In genomic region chr4:89837385-89837995, GRCh38 we compare ENCODE assay signal across 8 cellular contexts. TPM values are rescaled to one million over a fixed set of nuclear protein-coding genes. Genes with fewer than 3 reads are reported as not detected.
DNase-seq lines count a peak whose midpoint lies in the region; ATAC-seq and TF ChIP-seq lines count a peak whose summit lies in the region.

No MANE protein-coding gene starts in this region.

- no peak for TF ChIP-seq CTCF in fibroblast of the aortic adventitia (IDR thresholded peaks at IDR 0.05; ENCODE audit: insufficient read depth, low read length)
- TF ChIP-seq CTCF in natural killer cell (IDR thresholded peaks at IDR 0.05): no peak

- H3K9me3 Mint-ChIP-seq in activated T-cell treated with anti-CD3 and anti-CD28 coated beads, Interleukin-2, amount 50 U/mL, for 72 hours: no peaks in the 10 kb centered on the region
- H3K9me3 Mint-ChIP-seq in natural killer cell: no peaks in the 10 kb centered on the region

- H3K4me3 ChIP-seq in fibroblast of the aortic adventitia (ENCODE audit: low read depth, low read length): peak overlapping the region; percentile 45

- H3K4me1 Mint-ChIP-seq in activated T-cell treated with anti-CD3 and anti-CD28 coated beads, Interleukin-2, amount 50 U/mL, for 72 hours (ENCODE audit: low read depth): peaks cover 25% of the 10 kb centered on the region
- H3K4me1 Mint-ChIP-seq in natural killer cell: peaks cover 24 to 25% of the 10 kb centered on the region in 2 donors

- no peak overlapping the region for H3K27ac Mint-ChIP-seq in activated T-cell treated with anti-CD3 and anti-CD28 coated beads, Interleukin-2, amount 50 U/mL, for 72 hours
- peak overlapping the region in 1 of 2 donors; percentile 31 for H3K27ac Mint-ChIP-seq in natural killer cell

- DNase-seq in activated naive CD4-positive, alpha-beta T cell treated with Interleukin-2 at 50 U/mL for 16 hours: peak; percentile 14
- no peak for DNase-seq in activated naive CD4-positive, alpha-beta T cell (lab: John Stamatoyannopoulos, UW)
- DNase-seq in NCI-H1092 (lab: John Stamatoyannopoulos, UW) (peak; percentile 34), fibroblast of the aortic adventitia (ENCODE audit: low read depth) (no peak), natural killer cell (peak; percentile 18), SW480 (ENCODE audit: low spot score) (no peak)
- DNase-seq in activated T-cell treated with anti-CD3 and anti-CD28 coated beads, Interleukin-2, amount 50 U/mL, for 72 hours: peak; percentile 23 to 25

- peak; percentile 62 to 66 for ATAC-seq in activated T-cell treated with anti-CD3 and anti-CD28 coated beads, Interleukin-2, amount 50 U/mL, for 72 hours (replicated peaks in 1 of 2)
- peak; percentile 38 to 55 (median 47) for ATAC-seq in natural killer cell
- ATAC-seq in HG03457 (IDR thresholded peaks at IDR 0.05; ENCODE audit: unreplicated experiment): no peak

- peak overlapping the region; percentile 75 to 86 for H3K4me3 Mint-ChIP-seq in activated T-cell treated with anti-CD3 and anti-CD28 coated beads, Interleukin-2, amount 50 U/mL, for 72 hours
- peak overlapping the region; percentile 86 for H3K4me3 Mint-ChIP-seq in natural killer cell

- intact Hi-C loops in natural killer cell (cut with micrococcal nuclease): no loop called here

- peaks cover 0 to 2% of the 10 kb centered on the region in 2 donors for H3K36me3 Mint-ChIP-seq in activated T-cell treated with anti-CD3 and anti-CD28 coated beads, Interleukin-2, amount 50 U/mL, for 72 hours (ENCODE audit: insufficient read depth in 2 of 2)
- H3K36me3 Mint-ChIP-seq in natural killer cell: no peaks in the 10 kb centered on the region

- H3K27me3 Mint-ChIP-seq in activated T-cell treated with anti-CD3 and anti-CD28 coated beads, Interleukin-2, amount 50 U/mL, for 72 hours (ENCODE audit: low read depth): peaks cover 63% of the 10 kb centered on the region
- peaks cover 44 to 55% of the 10 kb centered on the region in 2 donors for H3K27me3 Mint-ChIP-seq in natural killer cell (ENCODE audit: low read depth in 2 of 2)

RNA-seq across cellular contexts. Expression of gene SNCA, which starts 0.5 kb away (rescaled TPM):
- under 1 TPM; 0.37 to 0.86 TPM for total RNA-seq in activated T-cell treated with anti-CD3 and anti-CD28 coated beads, Interleukin-2, amount 50 U/mL, for 72 hours
- 2.3 TPM in 1 of 2 replicates, not detected in the other for total RNA-seq in fibroblast of the aortic adventitia (ENCODE audit: low replicate concordance)
- 1 to 10 TPM in 2 of 3 donors, under 1 TPM in 1; 0.58 to 2.0 (median 1.2) TPM for total RNA-seq in natural killer cell

RNA-seq across cellular contexts. Expression of gene MMRN1, which starts 57.2 kb away (rescaled TPM):
- not detected for total RNA-seq in activated T-cell treated with anti-CD3 and anti-CD28 coated beads, Interleukin-2, amount 50 U/mL, for 72 hours
- total RNA-seq in fibroblast of the aortic adventitia (ENCODE audit: low replicate concordance): 0.45 and 3.7 TPM in 2 replicates
- total RNA-seq in natural killer cell: 1 to 10 TPM; 1.2 to 2.0 (median 1.8) TPM

Comparison
In these comparisons a context has a peak if more than half of its experiments do, and no peak if none do; other contexts are left out.
1. DNase-seq: peak in activated naive CD4-positive, alpha-beta T cell treated with Interleukin-2 at 50 U/mL for 16 hours (single experiment), NCI-H1092 (single experiment), activated T-cell treated with anti-CD3 and anti-CD28 coated beads, Interleukin-2, amount 50 U/mL, for 72 hours (2 of 2) and natural killer cell (single experiment); none in activated naive CD4-positive, alpha-beta T cell (0 of 4), fibroblast of the aortic adventitia (single experiment) and SW480 (single experiment).